28 cellular contexts compared by ENCODE assay signal in genomic region chr2:70927138-70927537, GRCh38. TPM values are rescaled to one million over a fixed set of nuclear protein-coding genes. Genes with fewer than 3 reads are reported as not detected.
"Had no signal": no experiment of that assay in that cellular context is flagged by ENCODE, and none has a peak within 500 bp of the region (broad histone marks: within the 10 kb centered on the region; RNA-seq: fewer than 3 reads in every experiment).

No MANE protein-coding gene starts in this region.

- DNase-seq: activated CD4-positive, alpha-beta T cell treated with anti-CD3 and anti-CD28 coated beads for 48 hours; activated CD4-positive, alpha-beta T cell treated with anti-CD3 and anti-CD28 coated beads, Interleukin-2, amount 50 U/mL, for 4 hours; activated gamma-delta T cell; activated naive CD4-positive, alpha-beta T cell treated with anti-CD3 and anti-CD28 coated beads for 36 hours; amygdala; NCI-H1092; NCI-H1417; NCI-H1694; NCI-H2029; NCI-H2107; NCI-H2171 treated with DMSO at 0.1 percent for 48 hours; NCI-H226; NCI-H526; NCI-H774; PC-3; SHP77 treated with DMSO at 0.1 percent for 48 hours had no signal

- H3K9me3 Mint-ChIP-seq: activated naive CD4-positive, alpha-beta T cell treated with anti-CD3 and anti-CD28 coated beads for 36 hours; activated T-cell treated with anti-CD3 and anti-CD28 coated beads, Interleukin-2, amount 50 U/mL, for 24 hours; activated T-helper 1 cell treated with anti-CD3 and anti-CD28 coated beads, Interleukin-12 subunit alpha, Interleukin-12 subunit beta, Interleukin-2, Interleukin-4 antibody, amounts not matched to agents 30 ng/mL and 10 ng/mL and 1 ng/mL, durations not matched to agents 14 hours and 24 hours and 36 hours; brain; T-helper 1 cell treated with Interleukin-12 subunit alpha and Interleukin-12 subunit beta and Interleukin-4 antibody, amounts not matched to agents 30 μg/mL and 1 μg/mL, for 36 hours had no signal

- H3K36me3 Mint-ChIP-seq: activated naive CD8-positive, alpha-beta T cell; brain had no signal

- H3K27ac Mint-ChIP-seq: activated naive CD4-positive, alpha-beta T cell treated with anti-CD3 and anti-CD28 coated beads for 36 hours; activated naive CD8-positive, alpha-beta T cell; activated T-cell treated with anti-CD3 and anti-CD28 coated beads, Interleukin-2, amount 50 U/mL, for 24 hours; activated T-helper 1 cell treated with anti-CD3 and anti-CD28 coated beads, Interleukin-12 subunit alpha, Interleukin-12 subunit beta, Interleukin-2, Interleukin-4 antibody, amounts not matched to agents 30 ng/mL and 10 ng/mL and 1 ng/mL, durations not matched to agents 14 hours and 24 hours and 36 hours; brain; T-helper 1 cell treated with Interleukin-12 subunit alpha and Interleukin-12 subunit beta and Interleukin-4 antibody, amounts not matched to agents 30 μg/mL and 1 μg/mL, for 36 hours had no signal

- H3K27ac ChIP-seq: KMS-11 had no signal

- H3K4me3 Mint-ChIP-seq: activated naive CD4-positive, alpha-beta T cell treated with anti-CD3 and anti-CD28 coated beads for 36 hours; activated naive CD8-positive, alpha-beta T cell; activated T-cell treated with anti-CD3 and anti-CD28 coated beads, Interleukin-2, amount 50 U/mL, for 24 hours; activated T-helper 1 cell treated with anti-CD3 and anti-CD28 coated beads, Interleukin-12 subunit alpha, Interleukin-12 subunit beta, Interleukin-2, Interleukin-4 antibody, amounts not matched to agents 30 ng/mL and 10 ng/mL and 1 ng/mL, durations not matched to agents 14 hours and 24 hours and 36 hours; brain; T-helper 1 cell treated with Interleukin-12 subunit alpha and Interleukin-12 subunit beta and Interleukin-4 antibody, amounts not matched to agents 30 μg/mL and 1 μg/mL, for 36 hours had no signal

- ATAC-seq: activated CD4-positive, CD25-positive, alpha-beta regulatory T cell treated with anti-CD3 and anti-CD28 coated beads, Interleukin-2, amount 50 U/mL, for 24 hours; PC-3 had no signal

- H3K27me3 Mint-ChIP-seq: activated naive CD8-positive, alpha-beta T cell; brain had no signal

RNA-seq across cellular contexts. Expression of gene ATP6V1B1, which starts 8.6 kb away (rescaled TPM):
- total RNA-seq: activated CD8-positive, alpha-beta memory T cell treated with anti-CD3 and anti-CD28 coated beads for 36 hours; activated naive CD4-positive, alpha-beta T cell treated with anti-CD3 and anti-CD28 coated beads for 36 hours; activated T-helper 1 cell treated with anti-CD3 and anti-CD28 coated beads, Interleukin-12 subunit alpha, Interleukin-12 subunit beta, Interleukin-2, Interleukin-4 antibody, amounts not matched to agents 30 ng/mL and 10 ng/mL and 1 ng/mL, durations not matched to agents 14 hours and 24 hours and 36 hours; astrocyte; MCF 10A; PC-3 had no signal

RNA-seq across cellular contexts. Expression of gene VAX2, which starts 26.8 kb away (rescaled TPM):
- total RNA-seq: activated CD8-positive, alpha-beta memory T cell treated with anti-CD3 and anti-CD28 coated beads for 36 hours; activated naive CD4-positive, alpha-beta T cell treated with anti-CD3 and anti-CD28 coated beads for 36 hours; activated T-helper 1 cell treated with anti-CD3 and anti-CD28 coated beads, Interleukin-12 subunit alpha, Interleukin-12 subunit beta, Interleukin-2, Interleukin-4 antibody, amounts not matched to agents 30 ng/mL and 10 ng/mL and 1 ng/mL, durations not matched to agents 14 hours and 24 hours and 36 hours; MCF 10A; PC-3 had no signal

RNA-seq across cellular contexts. Expression of gene ANKRD53, which starts 51.3 kb away (rescaled TPM):
- total RNA-seq: activated CD8-positive, alpha-beta memory T cell treated with anti-CD3 and anti-CD28 coated beads for 36 hours; activated T-helper 1 cell treated with anti-CD3 and anti-CD28 coated beads, Interleukin-12 subunit alpha, Interleukin-12 subunit beta, Interleukin-2, Interleukin-4 antibody, amounts not matched to agents 30 ng/mL and 10 ng/mL and 1 ng/mL, durations not matched to agents 14 hours and 24 hours and 36 hours; MCF 10A; NCI-H460; PC-3; SK-MEL-5 had no signal
